Comparison of ENCODE assay signal across 8 cellular contexts in genomic region chr10:72276013-72276387, GRCh38. TPM values are rescaled to one million over a fixed set of nuclear protein-coding genes. Genes with fewer than 3 reads are reported as not detected.
DNase-seq lines count a peak whose midpoint lies in the region; ATAC-seq and TF ChIP-seq lines count a peak whose summit lies in the region.

No MANE protein-coding gene starts in this region.

- DNase-seq in Jurkat, Clone E6-1 (ENCODE audit: low read depth, low spot score) = no peak
- DNase-seq in activated naive CD4-positive, alpha-beta T cell treated with anti-CD3 and anti-CD28 coated beads, Interleukin-2, amount 50 U/mL, for 72 hours (ENCODE audit: low spot score in 2 of 2) = peak; percentile 44 to 65
- DNase-seq in iris pigment epithelial cell (ENCODE audit: low read depth) (peak; percentile 33), DMS79 (lab: John Stamatoyannopoulos, UW) (no peak), NCI-H1930 (lab: John Stamatoyannopoulos, UW) (no peak)

- peak overlapping the region; percentile 99 for H3K4me3 ChIP-seq in Jurkat, Clone E6-1 (ENCODE audit: low read length)

- H3K27me3 Mint-ChIP-seq in stimulated activated naive CD8-positive, alpha-beta T cell treated with anti-CD3 and anti-CD28 coated beads, Interleukin-15, Interleukin-2, amounts not matched to agents 100 ng/mL and 50 ng/mL, for 24 hours = no peaks in the 10 kb centered on the region

- peak overlapping the region; percentile 98 for H3K27ac ChIP-seq in C4-2B

- H3K9me3 Mint-ChIP-seq in activated naive CD4-positive, alpha-beta T cell treated with anti-CD3 and anti-CD28 coated beads, Interleukin-2, amount 50 U/mL, for 72 hours = no peaks in the 10 kb centered on the region
- H3K9me3 Mint-ChIP-seq in stimulated activated naive CD8-positive, alpha-beta T cell treated with anti-CD3 and anti-CD28 coated beads, Interleukin-15, Interleukin-2, amounts not matched to agents 100 ng/mL and 50 ng/mL, for 24 hours = no peaks in the 10 kb centered on the region

- TF ChIP-seq CTCF in C4-2B (conservative IDR thresholded peaks at IDR 0.05) = no peak

- peak overlapping the region; percentile 98 to 100 for H3K27ac Mint-ChIP-seq in activated naive CD4-positive, alpha-beta T cell treated with anti-CD3 and anti-CD28 coated beads, Interleukin-2, amount 50 U/mL, for 72 hours
- peak overlapping the region; percentile 94 for H3K27ac Mint-ChIP-seq in stimulated activated naive CD8-positive, alpha-beta T cell treated with anti-CD3 and anti-CD28 coated beads, Interleukin-15, Interleukin-2, amounts not matched to agents 100 ng/mL and 50 ng/mL, for 24 hours

- ATAC-seq in activated naive CD4-positive, alpha-beta T cell treated with anti-CD3 and anti-CD28 coated beads, Interleukin-2, amount 50 U/mL, for 72 hours = peak; percentile 13 to 15
- ATAC-seq in HG03469 (IDR thresholded peaks at IDR 0.05; ENCODE audit: unreplicated experiment) = no peak

- H3K36me3 Mint-ChIP-seq in activated naive CD4-positive, alpha-beta T cell treated with anti-CD3 and anti-CD28 coated beads, Interleukin-2, amount 50 U/mL, for 72 hours = peaks cover 42 to 50% of the 10 kb centered on the region in 2 donors
- H3K36me3 Mint-ChIP-seq in stimulated activated naive CD8-positive, alpha-beta T cell treated with anti-CD3 and anti-CD28 coated beads, Interleukin-15, Interleukin-2, amounts not matched to agents 100 ng/mL and 50 ng/mL, for 24 hours (ENCODE audit: low read depth) = peaks cover 34% of the 10 kb centered on the region

- peak overlapping the region; percentile 92 for H3K4me3 Mint-ChIP-seq in stimulated activated naive CD8-positive, alpha-beta T cell treated with anti-CD3 and anti-CD28 coated beads, Interleukin-15, Interleukin-2, amounts not matched to agents 100 ng/mL and 50 ng/mL, for 24 hours

- H3K4me1 Mint-ChIP-seq in stimulated activated naive CD8-positive, alpha-beta T cell treated with anti-CD3 and anti-CD28 coated beads, Interleukin-15, Interleukin-2, amounts not matched to agents 100 ng/mL and 50 ng/mL, for 24 hours (ENCODE audit: low read depth) = peaks cover 50% of the 10 kb centered on the region

RNA-seq across cellular contexts. Expression of gene DDIT4, which starts 2.3 kb away (rescaled TPM):
- polyA plus RNA-seq in Jurkat, Clone E6-1 (2012; ENCODE audit: insufficient read depth, insufficient read length) = 55.7 TPM
- 1,000 to 10,000 TPM; 1,025 to 1,076 TPM for total RNA-seq in activated naive CD4-positive, alpha-beta T cell treated with anti-CD3 and anti-CD28 coated beads, Interleukin-2, amount 50 U/mL, for 72 hours

RNA-seq across cellular contexts. Expression of gene ASCC1, which starts 59.9 kb away (rescaled TPM):
- polyA plus RNA-seq in Jurkat, Clone E6-1 (2012; ENCODE audit: insufficient read depth, insufficient read length) = 52.2 TPM
- total RNA-seq in activated naive CD4-positive, alpha-beta T cell treated with anti-CD3 and anti-CD28 coated beads, Interleukin-2, amount 50 U/mL, for 72 hours = 10 to 100 TPM; 65.5 to 87.6 TPM

Comparison
In these comparisons a context has a peak if more than half of its experiments do, and no peak if none do; other contexts are left out.
1. DNase-seq: peak in activated naive CD4-positive, alpha-beta T cell treated with anti-CD3 and anti-CD28 coated beads, Interleukin-2, amount 50 U/mL, for 72 hours (2 of 2) and iris pigment epithelial cell (single experiment); none in Jurkat, Clone E6-1 (single experiment), DMS79 (single experiment) and NCI-H1930 (0 of 2).